11 cellular contexts compared by ENCODE assay signal in genomic region chr5:76717222-76718083, GRCh38. TPM values are rescaled to one million over a fixed set of nuclear protein-coding genes. Genes with fewer than 3 reads are reported as not detected.
DNase-seq lines count a peak whose midpoint lies in the region; ATAC-seq and TF ChIP-seq lines count a peak whose summit lies in the region.
"Had no signal": no experiment of that assay in that cellular context is flagged by ENCODE, and none has a peak within 500 bp of the region (broad histone marks: within the 10 kb centered on the region; RNA-seq: fewer than 3 reads in every experiment).

No MANE protein-coding gene starts in this region.

- TF ChIP-seq CTCF in heart right ventricle (IDR thresholded peaks at IDR 0.05) (no peak), brain microvascular endothelial cell (IDR thresholded peaks at IDR 0.05; ENCODE audit: low read depth, low read length, missing control alignments) (no peak), vagina (IDR thresholded peaks at IDR 0.05) (no peak)

- no peak for TF ChIP-seq POLR2A in vagina (IDR thresholded peaks at IDR 0.05)

- H3K18ac ChIP-seq in mesenchymal stem cell (ENCODE audit: low read depth in 1 of 2, low read length in 2 of 2) = peak overlapping the region in 1 of 2 experiments; percentile 91

- no peak overlapping the region for H3K14ac ChIP-seq in mesenchymal stem cell (ENCODE audit: low read length in 2 of 2)

- H2BK15ac ChIP-seq in mesenchymal stem cell (ENCODE audit: low read depth, poor library complexity, severe bottlenecking) = no peak overlapping the region

- H3K27me3 ChIP-seq in heart right ventricle = peaks cover 0 to 42% (median 10%) of the 10 kb centered on the region in 7 donors
- no peaks in the 10 kb centered on the region for H3K27me3 ChIP-seq in brain microvascular endothelial cell (replicated peaks)
- no peaks in the 10 kb centered on the region for H3K27me3 ChIP-seq in mesenchymal stem cell (ENCODE audit: control insufficient read depth in 1 of 2, insufficient read depth in 1 of 2, low read length in 2 of 2)
- H3K27me3 ChIP-seq in vagina = no peaks in the 10 kb centered on the region

- H3K9ac ChIP-seq in mesenchymal stem cell (ENCODE audit: low read length) = peak overlapping the region; percentile 91

- peaks cover 7% of the 10 kb centered on the region for H3K79me1 ChIP-seq in mesenchymal stem cell (replicated peaks; ENCODE audit: low read length, poor library complexity, severe bottlenecking)

- peak overlapping the region; percentile 56 to 91 for H3K4ac ChIP-seq in mesenchymal stem cell (ENCODE audit: low read depth in 1 of 2, low read length in 2 of 2)

- H4K91ac ChIP-seq in mesenchymal stem cell (ENCODE audit: low read length) = peak overlapping the region; percentile 75

- WGBS in heart right ventricle, 2 donors = 57 to 62% methylated on average over 11 of the region's 11 CpGs
- 81% methylated on average over 7 of the region's 11 CpGs for WGBS in mesenchymal stem cell

- DNase-seq in heart right ventricle = no peak
- no peak for DNase-seq in Right ventricle myocardium superior
- DNase-seq in brain microvascular endothelial cell = no peak
- peak; percentile 20 for DNase-seq in mesenchymal stem cell
- no peak for DNase-seq in vagina (ENCODE audit: extremely low spot score in 2 of 2)
- DNase-seq in KG1 (lab: John Stamatoyannopoulos, UW) = no peak
- DNase-seq in OCI-M2 (lab: John Stamatoyannopoulos, UW; ENCODE audit: unreplicated experiment) = no peak
- DNase-seq: DMS53, NCI-H187 had no signal

- H3K23ac ChIP-seq in mesenchymal stem cell (ENCODE audit: low read length in 2 of 2) = no peak overlapping the region

- intact Hi-C loops in heart right ventricle (cut with DNase I) (loop anchor here in 5 of 10 donors (5.0 to 10.0 kb wide), 3 partner anchors 55 to 113 kb away; no protein-coding TSS in a partner anchor), Right ventricle myocardium superior (cut with DNase I) (no loop called here), vagina (cut with DNase I) (no loop called here)

- H2AK5ac ChIP-seq in mesenchymal stem cell (ENCODE audit: low read length, severe bottlenecking) = peak overlapping the region; percentile 64

- in situ Hi-C loops in brain microvascular endothelial cell (cut with HindIII; ENCODE audit: low pct_ligation_motif_present, low sequenced_read_pairs) = no loop called here

- ATAC-seq in heart right ventricle (no peak), Right ventricle myocardium superior (ENCODE audit: poor library complexity) (no peak), HG02763 (IDR thresholded peaks at IDR 0.05; ENCODE audit: unreplicated experiment) (no peak)
- ATAC-seq: left lobe of liver had no signal

- H2BK12ac ChIP-seq in mesenchymal stem cell (ENCODE audit: low read length in 2 of 2) = peak overlapping the region; percentile 15 to 85

- H3K4me2 ChIP-seq in mesenchymal stem cell (ENCODE audit: low read length, poor library complexity, severe bottlenecking) = peak overlapping the region; percentile 63

- H3K27ac ChIP-seq in heart right ventricle = peak overlapping the region in 7 of 10 donors; percentile 29 to 93 (median 89)
- H3K27ac ChIP-seq in brain microvascular endothelial cell = peak overlapping the region; percentile 87
- no peak overlapping the region for H3K27ac ChIP-seq in mesenchymal stem cell (ENCODE audit: low read length, poor library complexity, severe bottlenecking)
- no peak overlapping the region for H3K27ac ChIP-seq in vagina

- no peak overlapping the region for H2BK5ac ChIP-seq in mesenchymal stem cell (ENCODE audit: low read depth, low read length, poor library complexity, severe bottlenecking)

- H3K9me3 ChIP-seq in heart right ventricle (peaks cover 0 to 2% (median 0%) of the 10 kb centered on the region in 11 donors), mesenchymal stem cell (ENCODE audit: control insufficient read depth, low read length) (no peaks in the 10 kb centered on the region), vagina (no peaks in the 10 kb centered on the region)

- peak overlapping the region in 9 of 10 donors; percentile 68 to 98 (median 87) for H3K4me3 ChIP-seq in heart right ventricle
- H3K4me3 ChIP-seq in brain microvascular endothelial cell (ENCODE audit: low read depth, low read length) = peak overlapping the region; percentile 98
- peak overlapping the region in 1 of 2 experiments; percentile 91 for H3K4me3 ChIP-seq in mesenchymal stem cell (ENCODE audit: insufficient read depth in 1 of 2, low read depth in 1 of 2, low read length in 2 of 2)
- peak overlapping the region; percentile 7 to 78 for H3K4me3 ChIP-seq in vagina

- no peak overlapping the region for H2AFZ ChIP-seq in mesenchymal stem cell (ENCODE audit: low read depth, low read length)

- peak overlapping the region; percentile 73 for H4K8ac ChIP-seq in mesenchymal stem cell (ENCODE audit: low read length)

- H3K4me1 ChIP-seq in heart right ventricle (peaks cover 0 to 65% (median 33%) of the 10 kb centered on the region in 9 donors), mesenchymal stem cell (ENCODE audit: control insufficient read depth, insufficient read depth, low read depth, low read length) (peaks cover 17% of the 10 kb centered on the region), vagina (peaks cover 35% of the 10 kb centered on the region)

- no peak overlapping the region for H2BK120ac ChIP-seq in mesenchymal stem cell (ENCODE audit: low read depth, low read length)

- H3K36me3 ChIP-seq in heart right ventricle = no peaks in the 10 kb centered on the region
- no peaks in the 10 kb centered on the region for H3K36me3 ChIP-seq in brain microvascular endothelial cell (replicated peaks)
- peaks cover 0 to 6% of the 10 kb centered on the region in 2 experiments for H3K36me3 ChIP-seq in mesenchymal stem cell (ENCODE audit: control insufficient read depth in 1 of 2, insufficient read depth in 2 of 2, low read depth in 1 of 2, low read length in 2 of 2)
- no peaks in the 10 kb centered on the region for H3K36me3 ChIP-seq in vagina

RNA-seq across cellular contexts. Expression of gene F2R, which starts 1.5 kb away (rescaled TPM):
- total RNA-seq in heart right ventricle (10 to 100 TPM in 6 of 10 donors, 1 to 10 TPM in 4; 6.0 to 20.9 (median 11.1) TPM), Right ventricle myocardium superior (5.3 TPM), vagina (7.1 TPM)
- 10 to 100 TPM in 1 of 2 donors, 1 to 10 TPM in 1; 3.1 to 16.6 TPM for polyA plus RNA-seq in heart right ventricle
- 368 TPM for polyA plus RNA-seq in mesenchymal stem cell (2013, experiment 1 of 2)
- 390 TPM for polyA plus RNA-seq in mesenchymal stem cell (2013, experiment 2 of 2)

Comparison
In these comparisons a context has a peak if more than half of its experiments do, and no peak if none do; other contexts are left out.
1. H3K27ac ChIP-seq: peak in heart right ventricle (7 of 10) and brain microvascular endothelial cell (single experiment); none in mesenchymal stem cell (single experiment) and vagina (single experiment).